Comparison of ENCODE assay signal across 8 cellular contexts in the genomic region with DNA sequence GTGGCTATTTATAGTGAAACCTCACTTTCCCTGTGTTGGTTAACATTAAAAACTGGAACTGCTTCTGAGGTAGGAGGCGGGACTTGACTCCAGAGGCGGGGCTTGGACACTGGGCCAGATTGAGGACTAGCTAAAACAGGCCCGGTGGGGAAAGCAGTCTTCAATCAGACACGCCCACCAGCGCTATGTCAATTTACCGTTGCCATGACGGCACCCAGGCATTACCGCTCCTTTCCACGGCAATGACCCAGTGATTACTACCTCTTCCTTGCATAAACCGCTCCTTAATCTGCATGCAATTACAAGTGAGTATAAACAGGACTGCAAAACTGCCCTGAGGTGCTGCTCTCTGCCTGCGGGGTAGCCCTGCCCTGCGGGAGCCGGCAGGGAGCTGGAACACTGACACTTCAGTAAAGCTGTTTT. TPM values are rescaled to one million over a fixed set of nuclear protein-coding genes. Genes with fewer than 3 reads are reported as not detected.
DNase-seq lines count a peak whose midpoint lies in the region; ATAC-seq, FAIRE-seq and TF ChIP-seq lines count a peak whose summit lies in the region.

No MANE protein-coding gene starts in this region.

- H3K9ac ChIP-seq in GM12878 (ENCODE audit: control insufficient read depth, insufficient read depth, low read length) (no peak overlapping the region), skeletal muscle tissue (ENCODE audit: low read depth in 1 of 3, low read length in 3 of 3) (peak overlapping the region; percentile 52 to 66 (median 54))

- CTCF ChIA-PET in GM12878 (lab: Yijun Ruan, JAX): no interaction called here

- H3K4me2 ChIP-seq in GM12878 (ENCODE audit: control insufficient read depth, insufficient read depth): no peak overlapping the region

- intact Hi-C loops in GM12878 (cut with micrococcal nuclease; ENCODE audit: unreplicated experiment): no loop called here

- no peak for TF ChIP-seq POLR2A in GM12878 (IDR thresholded peaks at IDR 0.05; ENCODE audit: low read depth, low read length)

- RAD21 ChIA-PET in GM12878 (lab: Charles Lee; ENCODE audit: unreplicated experiment): interaction anchor here (1.0 kb wide), 1 partner anchor 83 kb away, joined by 4 read pairs; no protein-coding TSS in a partner anchor

- no peak overlapping the region for H2AFZ ChIP-seq in GM12878 (ENCODE audit: control insufficient read depth, low read depth, low read length)

- SMC1A ChIA-PET in GM12878 (lab: Charles Lee; ENCODE audit: uncharacterized antibody, unreplicated experiment): interaction anchor here (1.0 to 1.4 kb wide), 3 partner anchors 9 to 81 kb away, joined by 4 to 6 read pairs (median 5); no protein-coding TSS in a partner anchor

- DNase-seq in DMS153 treated with DMSO at 0.1 percent for 48 hours (lab: John Stamatoyannopoulos, UW; ENCODE audit: unreplicated experiment) (peak; percentile 83), NAMALWA (ENCODE audit: low spot score) (peak; percentile 31), SIG-M5 (lab: John Stamatoyannopoulos, UW) (peak; percentile 56), GM12878 (ENCODE audit: low read depth, low spot score) (no peak), iPS DF 6.9 (ENCODE audit: low read depth, low spot score) (peak; percentile 90)

- TF ChIP-seq EP300 in GM12878 (IDR thresholded peaks at IDR 0.05; ENCODE audit: borderline replicate concordance in 1 of 2, control insufficient read depth in 1 of 2, low read depth in 2 of 2, low read length in 2 of 2): no peak

- H4K20me1 ChIP-seq in GM12878 (ENCODE audit: control insufficient read depth, insufficient read depth): no peaks in the 10 kb centered on the region

- H3K27ac ChIP-seq in GM12878 (ENCODE audit: control insufficient read depth, insufficient read depth) (no peak overlapping the region), iPS DF 6.9 (ENCODE audit: low read length) (no peak overlapping the region), skeletal muscle tissue (ENCODE audit: low read depth, low read length) (peak overlapping the region; percentile 61)

- FAIRE-seq in GM12878 (lab: Jason Lieb, UNC): no peak

- TF ChIP-seq RAD21 in GM12878 (IDR thresholded peaks at IDR 0.05; ENCODE audit: insufficient read depth, low read depth, low read length): no peak

- H3K36me3 ChIP-seq in GM12878 (ENCODE audit: control insufficient read depth in 2 of 2, insufficient read depth in 2 of 2, low read length in 1 of 2) (no peaks in the 10 kb centered on the region), iPS DF 6.9 (ENCODE audit: control insufficient read depth, insufficient read depth, low read length) (no peaks in the 10 kb centered on the region), skeletal muscle tissue (ENCODE audit: control insufficient read depth in 3 of 3, insufficient read depth in 3 of 3, low read length in 3 of 3) (peaks cover 0 to 6% (median 2%) of the 10 kb centered on the region in 3 donors)

- POLR2A ChIA-PET in GM12878 (lab: Charles Lee): no interaction called here

- H3K4me1 ChIP-seq in GM12878 (ENCODE audit: control insufficient read depth, insufficient read depth, low read length) (0 out of 2 replicates have a peak, but pooled peaks cover 5% of the 10 kb centered on the region), iPS DF 6.9 (ENCODE audit: control insufficient read depth, insufficient read depth, low read length) (peaks cover 5% of the 10 kb centered on the region), skeletal muscle tissue (ENCODE audit: control insufficient read depth in 3 of 3, insufficient read depth in 3 of 3, low read length in 3 of 3) (peaks cover 32 to 48% (median 39%) of the 10 kb centered on the region in 3 donors)

- ATAC-seq in GM12878 (peak; percentile 80), GM21390 (IDR thresholded peaks at IDR 0.05; ENCODE audit: unreplicated experiment) (no peak), HG03280 (IDR thresholded peaks at IDR 0.05; ENCODE audit: unreplicated experiment) (no peak)

- H3K79me2 ChIP-seq in GM12878 (ENCODE audit: control insufficient read depth, insufficient read depth, low read length): no peaks in the 10 kb centered on the region

- in situ Hi-C loops in GM12878 (cut with MboI): no loop called here

- no peaks in the 10 kb centered on the region; the same call in 2 of the 3 replicates for H3K9me3 ChIP-seq in GM12878 (replicated peaks; ENCODE audit: control insufficient read depth, insufficient read depth, low read length)
- no peaks in the 10 kb centered on the region for H3K9me3 ChIP-seq in iPS DF 6.9 (ENCODE audit: control insufficient read depth, insufficient read depth, low read length)
- H3K9me3 ChIP-seq in skeletal muscle tissue (ENCODE audit: control insufficient read depth in 3 of 3, low read length in 3 of 3): no peaks in the 10 kb centered on the region

- H3K27me3 ChIP-seq in GM12878 (replicated peaks in 1 of 2; ENCODE audit: control insufficient read depth in 2 of 2, insufficient read depth in 2 of 2, low read length in 1 of 2): peaks cover 0 to 8% of the 10 kb centered on the region in 2 experiments; a peak in 2 of 4 replicates
- no peaks in the 10 kb centered on the region for H3K27me3 ChIP-seq in iPS DF 6.9 (ENCODE audit: control insufficient read depth, insufficient read depth, low read length)
- no peaks in the 10 kb centered on the region for H3K27me3 ChIP-seq in skeletal muscle tissue (ENCODE audit: control insufficient read depth in 3 of 3, insufficient read depth in 3 of 3, low read length in 3 of 3)

- no peak overlapping the region for H3K4me3 ChIP-seq in GM12878
- no peak overlapping the region for H3K4me3 ChIP-seq in iPS DF 6.9 (ENCODE audit: low read length)
- peak overlapping the region; percentile 38 to 52 (median 47) for H3K4me3 ChIP-seq in skeletal muscle tissue (ENCODE audit: low read length in 3 of 3)

- WGBS in GM12878 (ENCODE audit: insufficient coverage, insufficient replicate concordance, low lambda C conversion rate, missing lambda C conversion rate): 7% methylated on average over 13 of the region's 13 CpGs
- no CpG with 5 or more reads among the region's 13 CpGs for WGBS in iPS DF 6.9 (ENCODE audit: insufficient coverage, insufficient read length)

- TF ChIP-seq CTCF in GM12878 (IDR thresholded peaks at IDR 0.05 in 2 of 3, conservative IDR thresholded peaks at IDR 0.05 in 1 of 3; ENCODE audit: control insufficient read depth in 2 of 3, extremely low read depth in 1 of 3, insufficient read depth in 1 of 3, low read depth in 3 of 3, low read length in 3 of 3): no peak

- no TSS peak for BruUV-seq in GM12878 (replicated peaks; lab: Mats Ljungman, UMichigan)

TF ChIP-seq in GM12878, 131 proteins besides CTCF, POLR2A, EP300 and RAD21 (continues in another document):
- TF ChIP-seq NFYA (IDR thresholded peaks at IDR 0.05; ENCODE audit: borderline replicate concordance, low read depth, low read length) (no peak), ATF7 (IDR thresholded peaks at IDR 0.05; ENCODE audit: low read depth) (no peak), SRF (IDR thresholded peaks at IDR 0.05; ENCODE audit: low read depth in 2 of 2, low read length in 2 of 2) (no peak), BRCA1 (IDR thresholded peaks at IDR 0.05; ENCODE audit: low read depth, low read length) (no peak), YY1 (IDR thresholded peaks at IDR 0.05; ENCODE audit: low read depth, low read length) (no peak), CREB1 (IDR thresholded peaks at IDR 0.05; ENCODE audit: low read depth) (no peak), HDGF (IDR thresholded peaks at IDR 0.05) (no peak), ZNF217 (IDR thresholded peaks at IDR 0.05) (no peak), POLR2AphosphoS2 (IDR thresholded peaks at IDR 0.05; ENCODE audit: low read depth, low read length) (no peak), HDAC2 (IDR thresholded peaks at IDR 0.05) (no peak), ZNF207 (IDR thresholded peaks at IDR 0.05; ENCODE audit: borderline replicate concordance) (no peak), CBFB (IDR thresholded peaks at IDR 0.05; ENCODE audit: low read depth) (no peak)
- TF ChIP-seq, protein P1, sequence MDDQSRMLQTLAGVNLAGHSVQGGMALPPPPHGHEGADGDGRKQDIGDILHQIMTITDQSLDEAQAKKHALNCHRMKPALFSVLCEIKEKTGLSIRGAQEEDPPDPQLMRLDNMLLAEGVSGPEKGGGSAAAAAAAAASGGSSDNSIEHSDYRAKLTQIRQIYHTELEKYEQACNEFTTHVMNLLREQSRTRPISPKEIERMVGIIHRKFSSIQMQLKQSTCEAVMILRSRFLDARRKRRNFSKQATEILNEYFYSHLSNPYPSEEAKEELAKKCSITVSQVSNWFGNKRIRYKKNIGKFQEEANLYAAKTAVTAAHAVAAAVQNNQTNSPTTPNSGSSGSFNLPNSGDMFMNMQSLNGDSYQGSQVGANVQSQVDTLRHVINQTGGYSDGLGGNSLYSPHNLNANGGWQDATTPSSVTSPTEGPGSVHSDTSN (IDR thresholded peaks at IDR 0.05; ENCODE audit: insufficient replicate concordance, low read depth, low read length): peak; percentile 61
- TF ChIP-seq, protein P2, sequence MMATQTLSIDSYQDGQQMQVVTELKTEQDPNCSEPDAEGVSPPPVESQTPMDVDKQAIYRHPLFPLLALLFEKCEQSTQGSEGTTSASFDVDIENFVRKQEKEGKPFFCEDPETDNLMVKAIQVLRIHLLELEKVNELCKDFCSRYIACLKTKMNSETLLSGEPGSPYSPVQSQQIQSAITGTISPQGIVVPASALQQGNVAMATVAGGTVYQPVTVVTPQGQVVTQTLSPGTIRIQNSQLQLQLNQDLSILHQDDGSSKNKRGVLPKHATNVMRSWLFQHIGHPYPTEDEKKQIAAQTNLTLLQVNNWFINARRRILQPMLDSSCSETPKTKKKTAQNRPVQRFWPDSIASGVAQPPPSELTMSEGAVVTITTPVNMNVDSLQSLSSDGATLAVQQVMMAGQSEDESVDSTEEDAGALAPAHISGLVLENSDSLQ (IDR thresholded peaks at IDR 0.05): peak; percentile 89

RNA-seq across cellular contexts. Expression of a gene that starts 35.3 kb away (rescaled TPM):
- total RNA-seq in GM12878 (2013; cell fraction: nucleolus; rRNA removed): 276 and 277 TPM in 2 replicates
- total RNA-seq in GM12878 (2014; rRNA removed) (53.5 and 53.9 TPM in 2 replicates), GM12878 (2014; rRNA removed; fragmentation: Illumina TruSeq; extraction: Trizol) (77.6 and 83.3 TPM in 2 replicates), GM12878 (2021) (71.5 and 81.6 TPM in 2 replicates), skeletal muscle tissue (65.8 TPM)
- polyA plus RNA-seq in GM12878 (2011; ENCODE audit: low read depth): 42.0 TPM
- polyA plus RNA-seq in GM12878 (2011; rRNA removed) (71.0 and 94.9 TPM in 2 replicates), GM12878 (2014; fragmentation: Illumina TruSeq; extraction: Trizol) (107 and 130 TPM in 2 replicates), GM12878 (2014; fragmentation: Nextera tagmentation; extraction: Ambion mirVana) (10 to 100 TPM; 36.2 to 36.3 TPM), GM12878 (2014; rRNA removed) (60.4 and 70.5 TPM in 2 replicates), GM12878 (2016; fragmentation: Nextera tagmentation; extraction: Ambion mirVana) (100 to 1,000 TPM in 1 of 2 experiments, 10 to 100 TPM in 1; 99.2 to 120 TPM)
- 30.9 and 31.0 TPM in 2 replicates for polyA plus RNA-seq in GM12878 (2011; cell fraction: cytosol; rRNA removed)
- polyA plus RNA-seq in GM12878 (2011; cell fraction: nucleus; rRNA removed): 58.1 and 76.6 TPM in 2 replicates
- polyA plus RNA-seq in GM12878 (2012): 57.8 and 71.6 TPM in 2 replicates
- polyA minus RNA-seq in GM12878 (2011; rRNA and poly(A)+ RNA removed): 64.4 and 88.7 TPM in 2 replicates
- polyA minus RNA-seq in GM12878 (2011; cell fraction: cytosol; rRNA and poly(A)+ RNA removed): 23.0 and 28.2 TPM in 2 replicates
- 39.4 and 68.2 TPM in 2 replicates for polyA minus RNA-seq in GM12878 (2011; cell fraction: nucleus; rRNA and poly(A)+ RNA removed)

Comparison
In these comparisons a context has a peak if more than half of its experiments do, and no peak if none do; other contexts are left out.
1. H3K4me3 ChIP-seq: peak in skeletal muscle tissue (3 of 3); none in GM12878 (single experiment) and iPS DF 6.9 (single experiment).